In the genomic region with DNA sequence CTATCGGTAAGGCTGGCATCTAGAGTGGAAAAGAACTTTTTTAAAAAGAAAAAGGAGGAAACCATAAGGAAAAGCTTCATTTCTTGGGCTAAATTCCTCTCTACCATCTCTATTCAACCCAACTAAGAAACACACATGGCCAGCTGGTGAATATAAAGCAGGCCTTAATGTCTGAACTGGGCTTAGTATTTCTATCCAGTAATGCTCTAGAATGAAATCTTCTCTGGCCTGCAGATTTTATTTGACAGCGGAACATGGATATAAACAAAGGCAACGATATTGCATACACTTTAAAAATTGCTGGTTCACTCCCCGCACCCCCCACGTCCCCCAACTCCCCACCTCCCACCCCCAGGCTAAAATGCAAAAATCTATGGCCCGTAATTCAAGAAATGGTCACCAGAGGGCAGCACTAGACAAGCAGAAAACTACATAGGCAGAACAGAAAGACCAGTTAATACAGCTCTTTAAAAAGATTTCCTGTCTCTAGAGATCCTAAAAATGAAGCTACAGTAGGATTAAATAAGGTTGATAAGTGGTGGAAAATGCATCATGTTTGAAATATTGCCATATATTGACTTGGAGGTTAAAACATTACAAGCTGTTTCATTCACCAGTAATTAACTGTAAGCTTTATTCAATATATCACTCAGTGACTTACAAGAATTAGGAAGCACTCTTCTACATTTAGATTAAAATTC, we compare ENCODE assay signal across 8 cellular contexts.
DNase-seq lines count a peak whose midpoint lies in the region; ATAC-seq, FAIRE-seq and TF ChIP-seq lines count a peak whose summit lies in the region.

No MANE protein-coding gene starts in this region.

- H3K9ac ChIP-seq in DND-41 (ENCODE audit: low read depth, low read length) (no peak overlapping the region), neural cell (ENCODE audit: low read length) (no peak overlapping the region)

- no peaks in the 10 kb centered on the region for H3K36me3 ChIP-seq in DND-41 (ENCODE audit: insufficient read depth, low read length)
- no peaks in the 10 kb centered on the region for H3K36me3 ChIP-seq in neural cell (ENCODE audit: insufficient read depth, low read length)

- no peak overlapping the region for H3K27ac ChIP-seq in DND-41 (ENCODE audit: low read length)
- H3K27ac ChIP-seq in neural cell (ENCODE audit: low read length): no peak overlapping the region

- TF ChIP-seq POLR2A in erythroblast (IDR thresholded peaks at IDR 0.05; ENCODE audit: low read length): no peak

- TF ChIP-seq CTCF in DND-41 (IDR thresholded peaks at IDR 0.05; ENCODE audit: borderline replicate concordance, extremely low read depth, low read length, poor library complexity, severe bottlenecking): peak; percentile 82
- peak; percentile 70 for TF ChIP-seq CTCF in neural cell (IDR thresholded peaks at IDR 0.05; ENCODE audit: poor library complexity, severe bottlenecking)

- H3K9me3 ChIP-seq in DND-41 (ENCODE audit: insufficient read depth, low read length, severe bottlenecking): no peaks in the 10 kb centered on the region
- no peaks in the 10 kb centered on the region for H3K9me3 ChIP-seq in neural cell (ENCODE audit: low read length)

- no peaks in the 10 kb centered on the region for H3K9me2 ChIP-seq in neural cell (ENCODE audit: insufficient read depth, low read length)

- H3K4me1 ChIP-seq in DND-41 (ENCODE audit: insufficient read depth, low read length): peaks cover 8% of the 10 kb centered on the region; the same call in 1 of the 2 replicates

- DNase-seq in DND-41: peak; percentile 75
- peak; percentile 28 for DNase-seq in HCEC 1CT
- DNase-seq in NCI-H2227 (lab: John Stamatoyannopoulos, UW; ENCODE audit: unreplicated experiment): peak; percentile 33
- peak; percentile 76 for DNase-seq in activated CD8-positive, alpha-beta memory T cell treated with anti-CD3 and anti-CD28 coated beads for 24 hours
- DNase-seq in erythroblast (lab: John Stamatoyannopoulos, UW): peak; percentile 47 to 75
- DNase-seq in urothelium cell line (ENCODE audit: low spot score): peak; percentile 26
- DNase-seq in ureter (ENCODE audit: low spot score): no peak

- no peaks in the 10 kb centered on the region for H4K20me1 ChIP-seq in DND-41 (ENCODE audit: insufficient read depth, low read length)
- H4K20me1 ChIP-seq in neural cell (ENCODE audit: insufficient read depth): no peaks in the 10 kb centered on the region

- H2AFZ ChIP-seq in DND-41 (ENCODE audit: low read depth, low read length) (no peak overlapping the region), neural cell (ENCODE audit: low read depth, low read length) (no peak overlapping the region)

- no peaks in the 10 kb centered on the region for H3F3A ChIP-seq in neural cell (ENCODE audit: insufficient read depth, low read length, poor library complexity, severe bottlenecking)

- no peak for TF ChIP-seq EP300 in neural cell (conservative IDR thresholded peaks at IDR 0.05; ENCODE audit: poor library complexity, severe bottlenecking)

- H3K4me3 ChIP-seq in DND-41 (ENCODE audit: low read depth in 1 of 2, low read length in 2 of 2) (no peak overlapping the region), neural cell (ENCODE audit: low read length) (no peak overlapping the region)

- FAIRE-seq in urothelium cell line (lab: Jason Lieb, UNC): no peak

- no peak overlapping the region for H3K4me2 ChIP-seq in DND-41 (ENCODE audit: insufficient read depth, low read length)
- H3K4me2 ChIP-seq in neural cell (ENCODE audit: low read length): no peak overlapping the region

- H3K27me3 ChIP-seq in DND-41 (ENCODE audit: insufficient read depth, low read length, poor library complexity): no peaks in the 10 kb centered on the region
- no peaks in the 10 kb centered on the region for H3K27me3 ChIP-seq in neural cell (ENCODE audit: insufficient read depth, low read depth, low read length)

- H3K79me2 ChIP-seq in DND-41 (ENCODE audit: insufficient read depth, low read length) (no peaks in the 10 kb centered on the region), neural cell (replicated peaks; ENCODE audit: insufficient read depth, low read length) (no peaks in the 10 kb centered on the region)

- peak; percentile 78 for TF ChIP-seq RAD21 in neural cell (conservative IDR thresholded peaks at IDR 0.05)

- peak; percentile 81 for ATAC-seq in DND-41 (ENCODE audit: insufficient read depth, low read depth)

TF ChIP-seq in neural cell, 6 proteins besides CTCF, POLR2A, EP300 and RAD21:
- TF ChIP-seq REST (IDR thresholded peaks at IDR 0.05; ENCODE audit: borderline replicate concordance) (no peak), EZH2 (IDR thresholded peaks at IDR 0.05; ENCODE audit: borderline replicate concordance, insufficient read depth, low read length, poor library complexity, severe bottlenecking) (no peak), MXI1 (conservative IDR thresholded peaks at IDR 0.05; ENCODE audit: poor library complexity, severe bottlenecking) (no peak), SMC3 (conservative IDR thresholded peaks at IDR 0.05; ENCODE audit: poor library complexity) (peak; percentile 80), POLR2AphosphoS5 (IDR thresholded peaks at IDR 0.05) (no peak)
